ENCODE assay signal across 8 cellular contexts in genomic region chr12:4539167-4539870, GRCh38. TPM values are rescaled to one million over a fixed set of nuclear protein-coding genes. Genes with fewer than 3 reads are reported as not detected.
DNase-seq lines count a peak whose midpoint lies in the region; ATAC-seq and TF ChIP-seq lines count a peak whose summit lies in the region.

No MANE protein-coding gene starts in this region.

- no peaks in the 10 kb centered on the region for H3K9me3 ChIP-seq in NT2/D1 (ENCODE audit: insufficient read depth, low read length)

- no peaks in the 10 kb centered on the region for H3K4me1 ChIP-seq in NT2/D1 (ENCODE audit: insufficient read depth, insufficient read length)

- H3K27ac Mint-ChIP-seq in progenitor cell of endocrine pancreas = peak overlapping the region; percentile 100

- peak overlapping the region; percentile 93 for H3K4me3 ChIP-seq in NT2/D1 (ENCODE audit: insufficient read length, low read depth)

- H3K27me3 ChIP-seq in NT2/D1 (ENCODE audit: insufficient read depth, insufficient read length) = no peaks in the 10 kb centered on the region

- no peaks in the 10 kb centered on the region for H3K27me3 Mint-ChIP-seq in progenitor cell of endocrine pancreas

- peaks cover 2% of the 10 kb centered on the region for H3K36me3 Mint-ChIP-seq in progenitor cell of endocrine pancreas (ENCODE audit: insufficient read depth)

- peak overlapping the region; percentile 93 for H3K9ac ChIP-seq in NT2/D1 (ENCODE audit: insufficient read length, low read depth)

- H3K4me1 Mint-ChIP-seq in progenitor cell of endocrine pancreas (ENCODE audit: low read depth) = peaks cover 28% of the 10 kb centered on the region

- peak overlapping the region; percentile 96 for H3K4me3 Mint-ChIP-seq in progenitor cell of endocrine pancreas (ENCODE audit: low read depth)

- H3K9me3 Mint-ChIP-seq in progenitor cell of endocrine pancreas (ENCODE audit: low read depth) = no peaks in the 10 kb centered on the region

- H3K36me3 ChIP-seq in NT2/D1 (ENCODE audit: insufficient read depth, insufficient read length, low read length) = peaks cover 66% of the 10 kb centered on the region

- no peak for TF ChIP-seq CTCF in progenitor cell of endocrine pancreas (IDR thresholded peaks at IDR 0.05; ENCODE audit: unreplicated experiment)

- DNase-seq in ELR (ENCODE audit: low read depth) (peak; percentile 51), NT2/D1 (ENCODE audit: low read depth, low spot score) (no peak), epithelial cell of prostate (ENCODE audit: low read depth, low spot score) (no peak), progenitor cell of endocrine pancreas (ENCODE audit: low spot score, unreplicated experiment) (no peak), DMS79 (lab: John Stamatoyannopoulos, UW) (no peak), DMS79 treated with DMSO at 0.1 percent for 48 hours (lab: John Stamatoyannopoulos, UW) (no peak)

- H3K27ac ChIP-seq in epithelial cell of prostate = peak overlapping the region; percentile 70

- ATAC-seq in HG02571 (IDR thresholded peaks at IDR 0.05; ENCODE audit: unreplicated experiment) (no peak), GM19351 (IDR thresholded peaks at IDR 0.05; ENCODE audit: unreplicated experiment) (no peak)

RNA-seq across cellular contexts. Expression of gene RAD51AP1, which starts 0.6 kb away (rescaled TPM):
- 33.4 and 40.1 TPM in 2 replicates for total RNA-seq in progenitor cell of endocrine pancreas

RNA-seq across cellular contexts. Expression of gene DYRK4, which starts 22.7 kb away (rescaled TPM):
- total RNA-seq in progenitor cell of endocrine pancreas = 27.6 and 30.8 TPM in 2 replicates
